27 cellular contexts compared by ENCODE assay signal in genomic region chr6:154583546-154584188, GRCh38.
"Had no signal": no experiment of that assay in that cellular context is flagged by ENCODE, and none has a peak within 500 bp of the region (broad histone marks: within the 10 kb centered on the region; RNA-seq: fewer than 3 reads in every experiment).

No MANE protein-coding gene starts in this region.

- H2AFZ ChIP-seq: PC-9 had no signal

- H3K4me3 ChIP-seq: body of pancreas, breast epithelium, PC-9, SJCRH30, SK-N-MC had no signal

- DNase-seq: activated CD4-positive, alpha-beta T cell treated with anti-CD3 and anti-CD28 coated beads, Interleukin-2, amount 10 ng/mL, durations not matched to agents 7 days and 5 days; activated CD4-positive, alpha-beta T cell treated with anti-CD3 and anti-CD28 coated beads, Interleukin-2, amount 50 U/mL, for 48 hours; activated CD8-positive, alpha-beta T cell treated with anti-CD3 and anti-CD28 coated beads, Interleukin-2, amount 10 ng/mL, durations not matched to agents 7 days and 5 days; activated gamma-delta T cell; activated naive CD4-positive, alpha-beta T cell treated with Interleukin-2 at 50 U/mL for 16 hours; activated naive CD8-positive, alpha-beta T cell treated with anti-CD3 and anti-CD28 coated beads, Interleukin-2, amount 10 ng/mL, durations not matched to agents 7 days and 5 days; activated T-cell treated with anti-CD3 and anti-CD28 coated beads, Interleukin-2, amount 50 U/mL, for 24 hours; amygdala; body of pancreas; MM.1S; MV-4-11; NCI-H1092; NCI-H1436 treated with DMSO at 0.1 percent for 48 hours; NCI-H1694 treated with DMSO at 0.1 percent for 48 hours; NCI-H2029; NCI-H345; NCI-H524 treated with DMSO at 0.1 percent for 48 hours; PC-9; SJCRH30; T1000 had no signal

- H3K27ac Mint-ChIP-seq: activated CD4-positive, alpha-beta T cell treated with anti-CD3 and anti-CD28 coated beads, Interleukin-2, amount 10 ng/mL, durations not matched to agents 7 days and 5 days; activated CD8-positive, alpha-beta T cell treated with anti-CD3 and anti-CD28 coated beads, Interleukin-2, amount 10 ng/mL, durations not matched to agents 7 days and 5 days; activated naive CD4-positive, alpha-beta T cell treated with anti-CD3 and anti-CD28 coated beads, Interleukin-2, amount 50 U/mL, for 24 hours; activated naive CD8-positive, alpha-beta T cell treated with anti-CD3 and anti-CD28 coated beads, Interleukin-2, amount 10 ng/mL, durations not matched to agents 7 days and 5 days; activated T-cell treated with anti-CD3 and anti-CD28 coated beads, Interleukin-2, amount 50 U/mL, for 24 hours; activated T-helper 2 cell treated with anti-CD3 and anti-CD28 coated beads, Interferon-gamma antibody, Interleukin-2, Interleukin-4, amounts not matched to agents 10 μg/mL and 5 μg/mL and 100 μg/mL, durations not matched to agents 14 hours and 24 hours and 36 hours had no signal

- H3K9me3 Mint-ChIP-seq: activated naive CD4-positive, alpha-beta T cell treated with anti-CD3 and anti-CD28 coated beads, Interleukin-2, amount 50 U/mL, for 24 hours had no signal

- H3K9ac ChIP-seq: KMS-11 had no signal

- ATAC-seq: activated CD8-positive, alpha-beta T cell treated with anti-CD3 and anti-CD28 coated beads, Interleukin-2, amount 10 ng/mL, durations not matched to agents 7 days and 5 days; body of pancreas; Right ventricle myocardium inferior had no signal

- H3K27me3 ChIP-seq: body of pancreas, breast epithelium, SJCRH30 had no signal

- H3K27ac ChIP-seq: body of pancreas, breast epithelium, KMS-11, PC-9, RWPE1, SJCRH30, SK-N-MC had no signal

- H3K9me3 ChIP-seq: body of pancreas, breast epithelium, SJCRH30 had no signal

- H3K4me1 ChIP-seq: body of pancreas, breast epithelium, SJCRH30 had no signal

- H3K4me1 Mint-ChIP-seq: activated CD4-positive, alpha-beta T cell treated with anti-CD3 and anti-CD28 coated beads, Interleukin-2, amount 10 ng/mL, durations not matched to agents 7 days and 5 days; activated naive CD8-positive, alpha-beta T cell treated with anti-CD3 and anti-CD28 coated beads, Interleukin-2, amount 10 ng/mL, durations not matched to agents 7 days and 5 days had no signal

- H3K36me3 ChIP-seq: breast epithelium, SJCRH30 had no signal

- H3K36me3 Mint-ChIP-seq: activated naive CD4-positive, alpha-beta T cell treated with anti-CD3 and anti-CD28 coated beads, Interleukin-2, amount 50 U/mL, for 24 hours; activated naive CD8-positive, alpha-beta T cell treated with anti-CD3 and anti-CD28 coated beads, Interleukin-2, amount 10 ng/mL, durations not matched to agents 7 days and 5 days had no signal

- H3K27me3 Mint-ChIP-seq: activated naive CD4-positive, alpha-beta T cell treated with anti-CD3 and anti-CD28 coated beads, Interleukin-2, amount 50 U/mL, for 24 hours; activated T-cell treated with anti-CD3 and anti-CD28 coated beads, Interleukin-2, amount 50 U/mL, for 24 hours had no signal

- H3K4me2 ChIP-seq: KMS-11, PC-9 had no signal

- H3K4me3 Mint-ChIP-seq: activated CD4-positive, alpha-beta T cell treated with anti-CD3 and anti-CD28 coated beads, Interleukin-2, amount 10 ng/mL, durations not matched to agents 7 days and 5 days; activated CD8-positive, alpha-beta T cell treated with anti-CD3 and anti-CD28 coated beads, Interleukin-2, amount 10 ng/mL, durations not matched to agents 7 days and 5 days; activated naive CD4-positive, alpha-beta T cell treated with anti-CD3 and anti-CD28 coated beads, Interleukin-2, amount 50 U/mL, for 24 hours; activated naive CD8-positive, alpha-beta T cell treated with anti-CD3 and anti-CD28 coated beads, Interleukin-2, amount 10 ng/mL, durations not matched to agents 7 days and 5 days; activated T-cell treated with anti-CD3 and anti-CD28 coated beads, Interleukin-2, amount 50 U/mL, for 24 hours had no signal
